Comparison of ENCODE assay signal across 9 cellular contexts in genomic region chr12:92502417-92503028, GRCh38.
DNase-seq lines count a peak whose midpoint lies in the region; ATAC-seq, FAIRE-seq and TF ChIP-seq lines count a peak whose summit lies in the region.
"Had no signal": no experiment of that assay in that cellular context is flagged by ENCODE, and none has a peak within 500 bp of the region (broad histone marks: within the 10 kb centered on the region; RNA-seq: fewer than 3 reads in every experiment).

No MANE protein-coding gene starts in this region.

- H2AFZ ChIP-seq in keratinocyte (ENCODE audit: control insufficient read depth, low read length), result no peak overlapping the region

- ATAC-seq in GM19351 (IDR thresholded peaks at IDR 0.05; ENCODE audit: unreplicated experiment) (peak; percentile 46), HG03175 (IDR thresholded peaks at IDR 0.05; ENCODE audit: unreplicated experiment) (peak; percentile 52)

- dilution Hi-C loops in keratinocyte (cut with MboI; ENCODE audit: extremely low pct_ligation_motif_present, low sequenced_read_pairs), result no loop called here

- H3K4me1 ChIP-seq in DOHH2 (ENCODE audit: control insufficient read depth, low read length), result peaks cover 53% of the 10 kb centered on the region
- H3K4me1 ChIP-seq in keratinocyte (ENCODE audit: control insufficient read depth, extremely low read depth, insufficient read depth, low read length), result peaks cover 10% of the 10 kb centered on the region

- H3K4me2 ChIP-seq in DOHH2 (ENCODE audit: low read length) (peak overlapping the region; percentile 61), keratinocyte (ENCODE audit: control insufficient read depth, extremely low read depth, insufficient read depth, low read depth, low read length) (no peak overlapping the region)
- H3K4me2 ChIP-seq: KMS-11 had no signal

- H3K9me3 ChIP-seq in DOHH2 (ENCODE audit: control insufficient read depth, insufficient read depth, low read length) (no peaks in the 10 kb centered on the region), keratinocyte (ENCODE audit: control insufficient read depth, low read depth, low read length) (no peaks in the 10 kb centered on the region)

- no peak for FAIRE-seq in keratinocyte (lab: Jason Lieb, UNC)

- no peak for TF ChIP-seq CTCF in DOHH2 (IDR thresholded peaks at IDR 0.05; ENCODE audit: low read depth, low read length, poor library complexity, severe bottlenecking)
- TF ChIP-seq CTCF in keratinocyte (optimal IDR thresholded peaks at IDR 0.05 in 1 of 3, IDR thresholded peaks at IDR 0.05 in 1 of 3, conservative IDR thresholded peaks at IDR 0.05 in 1 of 3; ENCODE audit: extremely low read depth in 1 of 3, insufficient read depth in 2 of 3, low read length in 3 of 3), result peak; percentile 9 to 33 (median 23)

- H4K20me1 ChIP-seq in DOHH2 (ENCODE audit: control insufficient read depth, insufficient read depth, low read depth, low read length), result no peaks in the 10 kb centered on the region
- no peaks in the 10 kb centered on the region for H4K20me1 ChIP-seq in keratinocyte (ENCODE audit: control insufficient read depth, extremely low read depth, insufficient read depth, low read length)

- no peak overlapping the region for H3K9ac ChIP-seq in keratinocyte (ENCODE audit: control insufficient read depth, extremely low read depth, insufficient read depth, low read length)
- H3K9ac ChIP-seq: KMS-11 had no signal

- no peaks in the 10 kb centered on the region for H3K79me2 ChIP-seq in DOHH2 (ENCODE audit: control insufficient read depth, low read length)
- H3K79me2 ChIP-seq in keratinocyte (ENCODE audit: control insufficient read depth, insufficient read depth, low read length), result no peaks in the 10 kb centered on the region

- H3K9me2 ChIP-seq in DOHH2 (replicated peaks; ENCODE audit: control insufficient read depth, low read length), result no peaks in the 10 kb centered on the region

- in situ Hi-C loops in ACHN (cut with HindIII; ENCODE audit: low pct_ligation_motif_present, low pct_unique_long_range_greater_than_20kb, low sequenced_read_pairs), result no loop called here

- H3K27me3 ChIP-seq in DOHH2 (ENCODE audit: control insufficient read depth, low read length) (no peaks in the 10 kb centered on the region), keratinocyte (ENCODE audit: control insufficient read depth, extremely low read depth, insufficient read depth, low read length) (no peaks in the 10 kb centered on the region)

- no peaks in the 10 kb centered on the region for H3F3A ChIP-seq in DOHH2 (ENCODE audit: control insufficient read depth, insufficient read depth)

- H3K27ac ChIP-seq in DOHH2 (ENCODE audit: low read depth, low read length), result no peak overlapping the region
- H3K27ac ChIP-seq in keratinocyte (ENCODE audit: control insufficient read depth, insufficient read depth, low read length), result no peak overlapping the region
- H3K27ac ChIP-seq: KMS-11 had no signal

- H3K36me3 ChIP-seq in DOHH2 (ENCODE audit: control insufficient read depth, low read length) (no peaks in the 10 kb centered on the region), keratinocyte (ENCODE audit: control insufficient read depth in 2 of 2, extremely low read depth in 1 of 2, insufficient read depth in 2 of 2, low read length in 2 of 2) (no peaks in the 10 kb centered on the region)

- H3K4me3 ChIP-seq in DOHH2 (ENCODE audit: low read length) (no peak overlapping the region), keratinocyte (ENCODE audit: control insufficient read depth in 2 of 3, extremely low read depth in 1 of 3, insufficient read depth in 2 of 3, low read depth in 1 of 3, low read length in 3 of 3) (no peak overlapping the region)

- peak; percentile 15 for DNase-seq in UCSD-AML1 (lab: John Stamatoyannopoulos, UW; ENCODE audit: unreplicated experiment)
- no peak for DNase-seq in keratinocyte (ENCODE audit: low read depth, low spot score)
- no peak for DNase-seq in NCI-H1105 (lab: John Stamatoyannopoulos, UW)
- DNase-seq in HK-2 (ENCODE audit: unreplicated experiment), result no peak
- DNase-seq in ACHN, result no peak

- no peaks in the 10 kb centered on the region for H3K9me1 ChIP-seq in keratinocyte (ENCODE audit: control insufficient read depth, extremely low read depth, insufficient read depth, low read length)
